ENCODE assay signal across 8 cellular contexts in the genomic region with DNA sequence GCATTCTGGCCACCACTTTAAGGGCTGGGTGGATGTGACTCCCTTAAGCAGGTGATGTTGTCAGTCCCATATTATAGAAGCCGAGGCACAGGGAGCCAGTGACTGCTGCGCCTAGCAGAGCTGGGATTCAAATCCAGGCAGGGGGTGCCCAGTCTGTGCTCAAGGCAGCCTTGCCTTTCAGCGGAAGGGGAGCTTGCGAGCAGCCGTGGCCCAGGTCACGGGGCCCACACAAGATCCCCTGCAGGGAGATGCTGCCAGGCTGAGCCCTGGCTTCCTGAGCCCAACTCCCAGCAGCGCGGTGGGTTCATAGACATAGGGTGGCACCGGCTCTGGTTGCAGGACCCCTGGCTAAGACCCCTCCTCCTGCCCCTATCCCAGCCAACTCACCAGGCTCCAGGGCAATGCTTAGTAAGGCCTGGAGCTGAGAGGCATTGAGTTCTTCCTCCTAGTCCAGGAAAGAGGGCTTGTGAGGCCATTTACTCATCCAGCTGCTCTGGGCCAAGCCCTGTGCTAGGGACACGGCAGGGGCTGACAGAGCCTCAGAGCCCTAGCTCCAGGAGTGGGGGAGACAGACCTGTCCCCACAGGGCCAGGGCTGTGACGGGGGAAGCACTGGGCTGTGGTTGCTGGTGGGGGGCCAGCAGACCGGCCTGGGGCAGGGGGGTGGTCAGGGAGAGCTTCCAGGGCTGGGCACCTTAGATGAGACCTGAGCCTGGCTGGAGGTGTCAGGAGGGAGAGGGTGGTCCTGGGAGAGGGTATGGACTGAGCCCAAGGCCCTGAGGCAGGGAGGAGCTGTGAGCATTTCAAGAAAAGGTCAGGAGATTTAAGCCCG. TPM values are rescaled to one million over a fixed set of nuclear protein-coding genes. Genes with fewer than 3 reads are reported as not detected.
A peak's percentile ranks its signal among the peaks of the same experiment; 100 is the strongest.
DNase-seq lines count a peak whose midpoint lies in the region; ATAC-seq and TF ChIP-seq lines count a peak whose summit lies in the region.

No MANE protein-coding gene starts in this region.

- ATAC-seq in effector memory CD8-positive, alpha-beta T cell (replicated peaks) = peak; percentile 52
- ATAC-seq in GM19463 (IDR thresholded peaks at IDR 0.05; ENCODE audit: unreplicated experiment) (no peak), GM18867 (IDR thresholded peaks at IDR 0.05; ENCODE audit: unreplicated experiment) (no peak)

- peaks cover 19% of the 10 kb centered on the region for H3K27me3 ChIP-seq in BLaER1
- H3K27me3 ChIP-seq in H9 (ENCODE audit: insufficient read depth, low read length) = no peaks in the 10 kb centered on the region; the same call in 1 of the 2 replicates

- no peak overlapping the region for H2AFZ ChIP-seq in H9 (ENCODE audit: low read length)

- no peak overlapping the region for H4K91ac ChIP-seq in H9 (ENCODE audit: insufficient read length, low read depth, low read length)

- H3K36me3 Mint-ChIP-seq in H9 (ENCODE audit: insufficient read depth in 1 of 3, low read depth in 3 of 3) = peaks cover 13 to 28% (median 26%) of the 10 kb centered on the region in 3 experiments
- peaks cover 38% of the 10 kb centered on the region for H3K36me3 Mint-ChIP-seq in effector memory CD8-positive, alpha-beta T cell (ENCODE audit: insufficient read depth)
- peaks cover 5% of the 10 kb centered on the region for H3K36me3 Mint-ChIP-seq in neural crest cell (ENCODE audit: low read depth)

- peaks cover 4 to 13% of the 10 kb centered on the region in 2 experiments for H3K4me1 Mint-ChIP-seq in H9
- H3K4me1 Mint-ChIP-seq in effector memory CD8-positive, alpha-beta T cell (ENCODE audit: low read depth in 2 of 2) = peaks cover 56 to 57% of the 10 kb centered on the region in 2 donors
- H3K4me1 Mint-ChIP-seq in neural crest cell = peaks cover 13% of the 10 kb centered on the region

- H3K27ac Mint-ChIP-seq in H9 (peak overlapping the region in 1 of 3 experiments; percentile 89; a peak in 1 of 7 replicates), neural crest cell (ENCODE audit: unreplicated experiment) (no peak overlapping the region)
- H3K27ac Mint-ChIP-seq in effector memory CD8-positive, alpha-beta T cell = peak overlapping the region; percentile 85 to 95

- H3K4me2 ChIP-seq in BLaER1 = peak overlapping the region; percentile 72
- H3K4me2 ChIP-seq in H9 (ENCODE audit: insufficient read depth, insufficient read length, low read length) = peak overlapping the region; percentile 65

- TF ChIP-seq CTCF in H9 (conservative IDR thresholded peaks at IDR 0.05) (no peak), neural crest cell (conservative IDR thresholded peaks at IDR 0.05) (no peak)

- no peaks in the 10 kb centered on the region; a peak in 1 of 5 replicates for H3K9me3 Mint-ChIP-seq in H9
- no peaks in the 10 kb centered on the region for H3K9me3 Mint-ChIP-seq in effector memory CD8-positive, alpha-beta T cell
- no peaks in the 10 kb centered on the region for H3K9me3 Mint-ChIP-seq in neural crest cell

- H2BK5ac ChIP-seq in H9 (ENCODE audit: insufficient read length, low read length) = no peak overlapping the region

- H3K4me1 ChIP-seq in BLaER1 = peaks cover 37% of the 10 kb centered on the region
- H3K4me1 ChIP-seq in H9 (ENCODE audit: insufficient read depth, low read length) = no peaks in the 10 kb centered on the region; the same call in 1 of the 2 replicates

- no peaks in the 10 kb centered on the region for H3K79me2 ChIP-seq in H9 (ENCODE audit: insufficient read depth, low read length)

- no peak overlapping the region for H2AK5ac ChIP-seq in H9 (ENCODE audit: insufficient read length, low read length)

- H3K56ac ChIP-seq in H9 (ENCODE audit: insufficient read length, low read depth, low read length) = no peak overlapping the region

- H3K4me3 ChIP-seq in BLaER1 = peak overlapping the region; percentile 18; the same call in 1 of the 2 replicates

- H3K9me3 ChIP-seq in BLaER1 (no peaks in the 10 kb centered on the region), H9 (ENCODE audit: control insufficient read depth, low read depth, low read length) (no peaks in the 10 kb centered on the region)

- H2BK15ac ChIP-seq in H9 (ENCODE audit: low read depth, low read length) = no peak overlapping the region

- no peak overlapping the region for H3K23ac ChIP-seq in H9 (ENCODE audit: insufficient read length, low read depth, low read length)

- peak overlapping the region; percentile 76 to 86 for H3K4me3 Mint-ChIP-seq in H9
- peak overlapping the region; percentile 80 to 83 for H3K4me3 Mint-ChIP-seq in effector memory CD8-positive, alpha-beta T cell
- peak overlapping the region; percentile 68 for H3K4me3 Mint-ChIP-seq in neural crest cell

- WGBS in H9 (ENCODE audit: extremely low coverage, insufficient read length, low lambda C conversion rate) = no CpG with 5 or more reads among the region's 13 CpGs

- DNase-seq in H9 (peak; percentile 39), T-helper 9 cell (peak; percentile 28), neural crest cell (ENCODE audit: low read depth, low spot score) (no peak), NCI-H1694 (lab: John Stamatoyannopoulos, UW) (no peak)
- DNase-seq in effector memory CD8-positive, alpha-beta T cell = peak; percentile 21 to 42 (median 28)

- H3K4ac ChIP-seq in H9 (ENCODE audit: low read depth, low read length) = no peak overlapping the region

- no peak overlapping the region for H2BK12ac ChIP-seq in H9 (ENCODE audit: insufficient read length, low read depth, low read length)

- peaks cover 26% of the 10 kb centered on the region for H3K36me3 ChIP-seq in BLaER1

- H2BK20ac ChIP-seq in H9 (ENCODE audit: low read depth, low read length, poor library complexity, severe bottlenecking) = no peak overlapping the region

- H4K5ac ChIP-seq in H9 (ENCODE audit: insufficient read length, low read depth, low read length) = no peak overlapping the region

- no peak overlapping the region for H2BK120ac ChIP-seq in H9 (ENCODE audit: low read depth, low read length, poor library complexity, severe bottlenecking)

- H4K20me1 ChIP-seq in BLaER1 (0 out of 2 replicates have a peak, but pooled peaks cover 6% of the 10 kb centered on the region), H9 (ENCODE audit: control insufficient read depth, insufficient read depth, insufficient read length) (no peaks in the 10 kb centered on the region)

- no peak overlapping the region for H4K8ac ChIP-seq in H9 (replicated peaks; ENCODE audit: insufficient read length, low read depth, low read length)

- H3T11ph ChIP-seq in H9 (ENCODE audit: low read length) = no peak overlapping the region

- H3K27me3 Mint-ChIP-seq in H9 (ENCODE audit: low read depth) (peaks cover 21% of the 10 kb centered on the region), neural crest cell (ENCODE audit: low read depth) (peaks cover 32% of the 10 kb centered on the region)
- no peaks in the 10 kb centered on the region for H3K27me3 Mint-ChIP-seq in effector memory CD8-positive, alpha-beta T cell

- peaks cover 8% of the 10 kb centered on the region for H3K23me2 ChIP-seq in H9 (ENCODE audit: insufficient read length, low read depth, low read length, poor library complexity, severe bottlenecking)

- H3K27ac ChIP-seq in BLaER1 (peak overlapping the region; percentile 46; the same call in 1 of the 2 replicates), H9 (ENCODE audit: insufficient read length, low read depth, low read length) (no peak overlapping the region)

- H3K18ac ChIP-seq in H9 (ENCODE audit: insufficient read length, low read depth, low read length) = no peak overlapping the region

- H3K9ac ChIP-seq in BLaER1 = peak overlapping the region; percentile 34; the same call in 1 of the 2 replicates
- no peak overlapping the region for H3K9ac ChIP-seq in H9 (ENCODE audit: extremely low read depth, insufficient read length, low read length)

- H3K79me1 ChIP-seq in H9 (ENCODE audit: insufficient read depth, low read depth, low read length, poor library complexity, severe bottlenecking) = no peaks in the 10 kb centered on the region

- H3K14ac ChIP-seq in H9 (ENCODE audit: insufficient read depth, low read length) = no peak overlapping the region

RNA-seq across cellular contexts. Expression of a gene that starts 9.6 kb away (rescaled TPM):
- 10.3 and 10.5 TPM in 2 replicates for total RNA-seq in H9 (2021)
- total RNA-seq in neural crest cell = not detected in 2 replicates

RNA-seq across cellular contexts. Expression of a gene that starts 38.7 kb away (rescaled TPM):
- 0.92 TPM in 1 of 2 replicates, not detected in the other for total RNA-seq in H9 (2021)
- not detected in 2 replicates for total RNA-seq in neural crest cell

RNA-seq across cellular contexts. Expression of a gene that starts 54.4 kb away (rescaled TPM):
- total RNA-seq in H9 (2021) (0.90 and 1.4 TPM in 2 replicates), neural crest cell (not detected in 2 replicates)

Comparison
In these comparisons a context has a peak if more than half of its experiments do, and no peak if none do; other contexts are left out.
1. DNase-seq: peak in H9 (single experiment), T-helper 9 cell (single experiment) and effector memory CD8-positive, alpha-beta T cell (3 of 3); none in neural crest cell (single experiment) and NCI-H1694 (single experiment).
2. Peak in every context shown above with its lines, with median percentiles within 50 percentile points of each other: H3K4me3 Mint-ChIP-seq.